ENCODE assay signal across 7 cellular contexts in the genomic region with DNA sequence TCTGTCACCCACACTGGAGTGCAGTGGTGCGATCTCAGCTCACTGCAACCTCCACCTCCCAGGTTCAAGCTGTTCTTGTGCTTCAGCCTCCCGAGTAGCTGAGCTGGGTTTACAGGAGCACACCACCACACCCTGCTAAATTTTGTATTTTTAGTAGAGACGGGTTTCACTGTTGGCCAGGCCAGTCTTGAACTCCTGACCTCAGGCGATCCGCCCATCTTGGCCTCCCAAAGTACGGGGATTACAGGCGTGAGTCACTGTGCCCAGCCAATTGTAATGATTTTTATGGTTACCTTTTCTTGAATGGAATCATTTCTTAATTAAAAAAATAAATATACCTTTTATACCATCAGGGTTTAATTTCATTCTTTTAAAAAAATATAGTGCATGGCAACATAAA.
"Had no signal": no experiment of that assay in that cellular context is flagged by ENCODE, and none has a peak within 500 bp of the region (broad histone marks: within the 10 kb centered on the region; RNA-seq: fewer than 3 reads in every experiment).

No MANE protein-coding gene starts in this region.

- H3K4me3 ChIP-seq: GM23248, HAP-1 had no signal

- H3K27ac ChIP-seq: GM23248, HL-60 had no signal

- H3K9me3 ChIP-seq: HAP-1 had no signal

- H3K9ac ChIP-seq: GM23248 had no signal

- H2AFZ ChIP-seq: GM23248 had no signal

- H3K4me1 ChIP-seq: HAP-1 had no signal

- DNase-seq: GM23248, GOT3, H7, KBM-7 had no signal

- ATAC-seq: HepG2 had no signal
